In genomic region chr20:61512475-61512874, GRCh38 we compare ENCODE assay signal across 28 cellular contexts.
"Had no signal": no experiment of that assay in that cellular context is flagged by ENCODE, and none has a peak within 500 bp of the region (broad histone marks: within the 10 kb centered on the region; RNA-seq: fewer than 3 reads in every experiment).

No MANE protein-coding gene starts in this region.

- H3K27ac Mint-ChIP-seq: activated CD4-positive, alpha-beta T cell treated with anti-CD3 and anti-CD28 coated beads for 36 hours; activated CD4-positive, alpha-beta T cell treated with anti-CD3 and anti-CD28 coated beads, Interleukin-2, amount 10 ng/mL, durations not matched to agents 24 days and 14 days; activated CD8-positive, alpha-beta T cell treated with anti-CD3 and anti-CD28 coated beads for 36 hours; activated naive CD8-positive, alpha-beta T cell; activated T-helper 2 cell treated with anti-CD3 and anti-CD28 coated beads, Interferon-gamma antibody, Interleukin-2, Interleukin-4, amounts not matched to agents 10 μg/mL and 5 μg/mL and 100 μg/mL, durations not matched to agents 14 hours and 24 hours and 36 hours; effector memory CD8-positive, alpha-beta T cell; T-cell had no signal

- H3K4me1 Mint-ChIP-seq: activated CD4-positive, alpha-beta T cell treated with anti-CD3 and anti-CD28 coated beads for 36 hours; activated CD4-positive, alpha-beta T cell treated with anti-CD3 and anti-CD28 coated beads, Interleukin-2, amount 10 ng/mL, durations not matched to agents 24 days and 14 days; T-cell had no signal

- H3K4me3 Mint-ChIP-seq: activated CD4-positive, alpha-beta T cell treated with anti-CD3 and anti-CD28 coated beads for 36 hours; activated CD4-positive, alpha-beta T cell treated with anti-CD3 and anti-CD28 coated beads, Interleukin-2, amount 10 ng/mL, durations not matched to agents 24 days and 14 days; activated CD8-positive, alpha-beta T cell treated with anti-CD3 and anti-CD28 coated beads for 36 hours; activated naive CD8-positive, alpha-beta T cell; activated T-cell treated with anti-CD3 and anti-CD28 coated beads, Interleukin-2, amount 50 U/mL, for 4 hours; effector memory CD8-positive, alpha-beta T cell; T-cell had no signal

- ATAC-seq: activated CD4-positive, alpha-beta T cell treated with anti-CD3 and anti-CD28 coated beads for 36 hours; activated CD8-positive, alpha-beta T cell treated with anti-CD3 and anti-CD28 coated beads for 36 hours; activated T-cell treated with anti-CD3 and anti-CD28 coated beads, Interleukin-2, amount 50 U/mL, for 4 hours; effector memory CD8-positive, alpha-beta T cell; foreskin keratinocyte; gastrocnemius medialis; heart left ventricle; T-cell had no signal

- H3K36me3 Mint-ChIP-seq: activated naive CD8-positive, alpha-beta T cell; T-cell had no signal

- DNase-seq: activated CD4-positive, alpha-beta T cell treated with anti-CD3 and anti-CD28 coated beads for 36 hours; activated CD4-positive, alpha-beta T cell treated with anti-CD3 and anti-CD28 coated beads, Interleukin-2, amount 10 ng/mL, durations not matched to agents 24 days and 14 days; activated CD4-positive, CD25-positive, alpha-beta regulatory T cell; activated CD4-positive, CD25-positive, alpha-beta regulatory T cell treated with anti-CD3 and anti-CD28 coated beads, Interleukin-2, amount 50 U/mL, for 72 hours; activated CD8-positive, alpha-beta memory T cell treated with anti-CD3 and anti-CD28 coated beads for 24 hours; activated CD8-positive, alpha-beta T cell treated with anti-CD3 and anti-CD28 coated beads for 36 hours; activated gamma-delta T cell; activated naive CD4-positive, alpha-beta T cell; activated naive CD4-positive, alpha-beta T cell treated with anti-CD3 and anti-CD28 coated beads, Interleukin-2, amount 50 U/mL, for 16 hours; activated T-cell treated with anti-CD3 and anti-CD28 coated beads, Interleukin-2, amount 50 U/mL, for 4 hours; amniotic stem cell; anterior cingulate cortex; brain microvascular endothelial cell; cortex of kidney; dermis blood vessel endothelial cell; effector CD4-positive, alpha-beta T cell; effector memory CD8-positive, alpha-beta T cell; erythroblast; foreskin keratinocyte; gastrocnemius medialis; glutamatergic neuron; heart left ventricle; SW 1271; T-cell; T-helper 2 cell had no signal

- H3K4me3 ChIP-seq: esophagus muscularis mucosa, gastrocnemius medialis, heart left ventricle had no signal

- H3K27me3 Mint-ChIP-seq: activated CD4-positive, alpha-beta T cell treated with anti-CD3 and anti-CD28 coated beads for 36 hours; activated CD4-positive, alpha-beta T cell treated with anti-CD3 and anti-CD28 coated beads, Interleukin-2, amount 10 ng/mL, durations not matched to agents 24 days and 14 days; activated CD8-positive, alpha-beta T cell treated with anti-CD3 and anti-CD28 coated beads for 36 hours; T-cell had no signal

- H3K27me3 ChIP-seq: brain microvascular endothelial cell, foreskin keratinocyte, gastrocnemius medialis had no signal

- H3K9me3 ChIP-seq: esophagus muscularis mucosa, gastrocnemius medialis, heart left ventricle had no signal

- H3K27ac ChIP-seq: brain microvascular endothelial cell, esophagus muscularis mucosa, foreskin keratinocyte, gastrocnemius medialis, heart left ventricle had no signal

- H3K9me3 Mint-ChIP-seq: activated CD4-positive, alpha-beta T cell treated with anti-CD3 and anti-CD28 coated beads, Interleukin-2, amount 10 ng/mL, durations not matched to agents 24 days and 14 days; activated CD8-positive, alpha-beta T cell treated with anti-CD3 and anti-CD28 coated beads for 36 hours; activated T-cell treated with anti-CD3 and anti-CD28 coated beads, Interleukin-2, amount 50 U/mL, for 4 hours; activated T-helper 2 cell treated with anti-CD3 and anti-CD28 coated beads, Interferon-gamma antibody, Interleukin-2, Interleukin-4, amounts not matched to agents 10 μg/mL and 5 μg/mL and 100 μg/mL, durations not matched to agents 14 hours and 24 hours and 36 hours; T-cell had no signal

- H3K4me1 ChIP-seq: foreskin keratinocyte had no signal

- H3K36me3 ChIP-seq: brain microvascular endothelial cell, esophagus muscularis mucosa, gastrocnemius medialis, heart left ventricle had no signal
